In genomic region chr6:157614026-157614484, GRCh38 we compare ENCODE assay signal across 8 cellular contexts.
DNase-seq lines count a peak whose midpoint lies in the region; ATAC-seq and TF ChIP-seq lines count a peak whose summit lies in the region.
"Had no signal": no experiment of that assay in that cellular context is flagged by ENCODE, and none has a peak within 500 bp of the region (broad histone marks: within the 10 kb centered on the region; RNA-seq: fewer than 3 reads in every experiment).

No MANE protein-coding gene starts in this region.

- no peak overlapping the region for H2AFZ ChIP-seq in smooth muscle cell (ENCODE audit: low read depth)

- H3K9me3 ChIP-seq in smooth muscle cell (replicated peaks; ENCODE audit: low read depth): no peaks in the 10 kb centered on the region

- H3K27ac ChIP-seq in smooth muscle cell (ENCODE audit: low read depth): peak overlapping the region; percentile 15

- peaks cover 10% of the 10 kb centered on the region for H3F3A ChIP-seq in smooth muscle cell (ENCODE audit: low read depth)

- intact Hi-C loops in CD14-positive monocyte (cut with micrococcal nuclease): no loop called here

- H3K36me3 ChIP-seq in smooth muscle cell (ENCODE audit: low read depth): no peaks in the 10 kb centered on the region

- DNase-seq in HuH-7 (ENCODE audit: low spot score): peak; percentile 55
- no peak for DNase-seq in chondrocyte (ENCODE audit: low spot score)
- DNase-seq in smooth muscle cell (lab: John Stamatoyannopoulos, UW; ENCODE audit: unreplicated experiment): no peak
- DNase-seq in anterior cingulate cortex (lab: John Stamatoyannopoulos, UW): no peak
- no peak for DNase-seq in activated CD4-positive, alpha-beta T cell treated with anti-CD3 and anti-CD28 coated beads, Interleukin-2, amount 50 U/mL, for 4 hours
- no peak for DNase-seq in CD14-positive monocyte (ENCODE audit: low spot score)

- H3K79me2 ChIP-seq in smooth muscle cell (ENCODE audit: low read depth): no peaks in the 10 kb centered on the region

- H3K36me3 Mint-ChIP-seq in chondrocyte (ENCODE audit: low read depth) (no peaks in the 10 kb centered on the region), CD14-positive monocyte (no peaks in the 10 kb centered on the region)
- H3K36me3 Mint-ChIP-seq: mesothelial cell of epicardium had no signal

- ATAC-seq in GM19372 (IDR thresholded peaks at IDR 0.05; ENCODE audit: low read depth, unreplicated experiment): peak; percentile 64

- TF ChIP-seq CTCF in chondrocyte (IDR thresholded peaks at IDR 0.05): peak; percentile 16
- no peak for TF ChIP-seq CTCF in smooth muscle cell (IDR thresholded peaks at IDR 0.05; ENCODE audit: borderline replicate concordance, insufficient read depth, poor library complexity, severe bottlenecking)
- no peak for TF ChIP-seq CTCF in CD14-positive monocyte (IDR thresholded peaks at IDR 0.05)

- no peaks in the 10 kb centered on the region for H4K20me1 ChIP-seq in smooth muscle cell (ENCODE audit: low read depth)

- no peaks in the 10 kb centered on the region for H3K27me3 Mint-ChIP-seq in chondrocyte (ENCODE audit: low read depth)
- H3K27me3 Mint-ChIP-seq in CD14-positive monocyte (ENCODE audit: low read depth in 3 of 3): no peaks in the 10 kb centered on the region

- H3K4me3 Mint-ChIP-seq in chondrocyte (ENCODE audit: unreplicated experiment): no peak overlapping the region
- no peak overlapping the region for H3K4me3 Mint-ChIP-seq in CD14-positive monocyte
- H3K4me3 Mint-ChIP-seq: mesothelial cell of epicardium had no signal

- H3K27me3 ChIP-seq in smooth muscle cell (ENCODE audit: low read depth): no peaks in the 10 kb centered on the region

- no peak overlapping the region for H3K4me2 ChIP-seq in smooth muscle cell

- H3K4me1 Mint-ChIP-seq in chondrocyte (ENCODE audit: low read depth): peaks cover 8% of the 10 kb centered on the region
- peaks cover 11% of the 10 kb centered on the region for H3K4me1 Mint-ChIP-seq in CD14-positive monocyte
- H3K4me1 Mint-ChIP-seq: mesothelial cell of epicardium had no signal

- H3K4me3 ChIP-seq in smooth muscle cell: no peak overlapping the region

- H3K27ac Mint-ChIP-seq in chondrocyte (ENCODE audit: unreplicated experiment) (no peak overlapping the region), CD14-positive monocyte (peak overlapping the region in 1 of 7 donors; percentile 44)
- H3K27ac Mint-ChIP-seq: mesothelial cell of epicardium had no signal

- H3K9ac ChIP-seq in smooth muscle cell (ENCODE audit: low read depth): no peak overlapping the region

- 94% methylated on average over 4 of the region's 4 CpGs for WGBS in smooth muscle cell (ENCODE audit: low lambda C conversion rate)

- H3K9me3 Mint-ChIP-seq in chondrocyte (ENCODE audit: low read depth) (no peaks in the 10 kb centered on the region), CD14-positive monocyte (no peaks in the 10 kb centered on the region)
- H3K9me3 Mint-ChIP-seq: mesothelial cell of epicardium had no signal

- no peaks in the 10 kb centered on the region for H3K4me1 ChIP-seq in smooth muscle cell (ENCODE audit: low read depth)
